10 cellular contexts compared by ENCODE assay signal in genomic region chr1:156128749-156129682, GRCh38. TPM values are rescaled to one million over a fixed set of nuclear protein-coding genes. Genes with fewer than 3 reads are reported as not detected.
DNase-seq lines count a peak whose midpoint lies in the region; ATAC-seq, FAIRE-seq and TF ChIP-seq lines count a peak whose summit lies in the region.
"Had no signal": no experiment of that assay in that cellular context is flagged by ENCODE, and none has a peak within 500 bp of the region (broad histone marks: within the 10 kb centered on the region; RNA-seq: fewer than 3 reads in every experiment).

No MANE protein-coding gene starts in this region.

- no peaks in the 10 kb centered on the region for H3K36me3 ChIP-seq in Karpas-422 (ENCODE audit: insufficient read depth, low read length)
- peaks cover 11 to 12% of the 10 kb centered on the region in 2 donors for H3K36me3 ChIP-seq in kidney (ENCODE audit: control insufficient read depth in 1 of 2, insufficient read depth in 2 of 2, low read length in 2 of 2)
- peaks cover 0 to 65% (median 43%) of the 10 kb centered on the region in 5 donors for H3K36me3 ChIP-seq in subcutaneous abdominal adipose tissue (ENCODE audit: control insufficient read depth in 5 of 5, insufficient read depth in 5 of 5, low read length in 5 of 5)

- H3K27ac ChIP-seq in Karpas-422 (ENCODE audit: low read length) (no peak overlapping the region), kidney (ENCODE audit: low read depth in 2 of 2, low read length in 2 of 2) (peak overlapping the region; percentile 84 to 94), subcutaneous abdominal adipose tissue (ENCODE audit: low read depth, low read length) (peak overlapping the region; percentile 97)

- H3K4me1 ChIP-seq in Karpas-422 (ENCODE audit: low read length) (peaks cover 16% of the 10 kb centered on the region), kidney (ENCODE audit: control insufficient read depth in 1 of 2, insufficient read depth in 1 of 2, low read depth in 1 of 2, low read length in 2 of 2) (peaks cover 42 to 50% of the 10 kb centered on the region in 2 donors), subcutaneous abdominal adipose tissue (ENCODE audit: control insufficient read depth in 5 of 5, insufficient read depth in 5 of 5, low read length in 5 of 5) (peaks cover 41 to 66% (median 65%) of the 10 kb centered on the region in 5 donors)

- H2AFZ ChIP-seq in Karpas-422 (ENCODE audit: low read length), result no peak overlapping the region

- H3K4me3 ChIP-seq in Karpas-422 (ENCODE audit: low read length) (no peak overlapping the region), astrocyte of the cerebellum (ENCODE audit: low read depth, low read length) (peak overlapping the region; percentile 11), kidney (ENCODE audit: low read length in 2 of 2) (peak overlapping the region in 1 of 2 donors; percentile 11), subcutaneous abdominal adipose tissue (ENCODE audit: low read depth in 1 of 5, low read length in 5 of 5) (peak overlapping the region; percentile 26 to 65 (median 53))
- H3K4me3 ChIP-seq: HAP-1 had no signal

- no peak for DNase-seq in Karpas-422
- DNase-seq in astrocyte of the cerebellum (ENCODE audit: low read depth), result no peak
- peak; percentile 78 for DNase-seq in kidney
- DNase-seq in stimulated activated CD8-positive, alpha-beta memory T cell treated with anti-CD3 and anti-CD28 coated beads, Interleukin-4, amount 100 ng/mL, for 48 hours, result no peak
- DNase-seq in NCI-H1417 treated with DMSO at 0.1 percent for 48 hours (lab: John Stamatoyannopoulos, UW), result no peak
- DNase-seq in activated T-cell treated with anti-CD3 and anti-CD28 coated beads, Interleukin-2, amount 50 U/mL, for 48 hours, result no peak
- DNase-seq: activated CD4-positive, alpha-beta T cell treated with anti-CD3 and anti-CD28 coated beads for 48 hours had no signal

- H3K9ac ChIP-seq in Karpas-422 (ENCODE audit: low read length) (peak overlapping the region; percentile 35), kidney (ENCODE audit: low read length in 2 of 2) (peak overlapping the region in 1 of 2 donors; percentile 77), subcutaneous abdominal adipose tissue (ENCODE audit: low read length in 5 of 5) (peak overlapping the region; percentile 53 to 86 (median 70))

- TF ChIP-seq CTCF in astrocyte of the cerebellum (IDR thresholded peaks at IDR 0.05; ENCODE audit: low read depth, low read length, missing control alignments) (no peak), kidney (IDR thresholded peaks at IDR 0.05; ENCODE audit: borderline replicate concordance, extremely low read depth, insufficient read depth) (no peak)

- H3K4me2 ChIP-seq in Karpas-422 (ENCODE audit: low read depth, low read length, poor library complexity, severe bottlenecking), result no peak overlapping the region

- ATAC-seq in GM21528 (IDR thresholded peaks at IDR 0.05; ENCODE audit: low FRiP score, unreplicated experiment), result no peak

- H3K9me2 ChIP-seq in Karpas-422 (replicated peaks; ENCODE audit: insufficient read depth, low read length), result no peaks in the 10 kb centered on the region

- intact Hi-C loops in kidney (cut with DNase I), result no loop called here

- no peaks in the 10 kb centered on the region for H3K79me2 ChIP-seq in Karpas-422 (ENCODE audit: low read length)

- no peaks in the 10 kb centered on the region for H3K27me3 ChIP-seq in Karpas-422 (ENCODE audit: low read length)
- no peaks in the 10 kb centered on the region for H3K27me3 ChIP-seq in subcutaneous abdominal adipose tissue (ENCODE audit: control insufficient read depth in 5 of 5, insufficient read depth in 4 of 5, low read length in 5 of 5)

- H4K20me1 ChIP-seq in Karpas-422 (ENCODE audit: insufficient read depth, low read depth, low read length), result no peaks in the 10 kb centered on the region

- H3K9me3 ChIP-seq in Karpas-422 (ENCODE audit: low read length) (no peaks in the 10 kb centered on the region), kidney (ENCODE audit: control insufficient read depth in 1 of 2, low read length in 2 of 2) (no peaks in the 10 kb centered on the region), subcutaneous abdominal adipose tissue (ENCODE audit: control insufficient read depth in 5 of 5, low read length in 5 of 5) (no peaks in the 10 kb centered on the region)
- H3K9me3 ChIP-seq: HAP-1 had no signal

- no peak for FAIRE-seq in kidney (lab: Jason Lieb, UNC)

- in situ Hi-C loops in astrocyte of the cerebellum (cut with HindIII; ENCODE audit: low sequenced_read_pairs), result no loop called here

RNA-seq across cellular contexts. Expression of gene LMNA, which starts 14.5 kb away (rescaled TPM):
- total RNA-seq in Karpas-422 (2014; rRNA removed; shearing (Covaris generic); ENCODE audit: low replicate concordance), result 27.5 and 41.6 TPM in 2 replicates
- total RNA-seq in kidney, result 384 TPM
- 145 TPM for polyA plus RNA-seq in kidney (ENCODE audit: insufficient read depth, low read depth, low replicate concordance)

RNA-seq across cellular contexts. Expression of gene SEMA4A, which starts 24.4 kb away (rescaled TPM):
- 46.7 and 66.7 TPM in 2 replicates for total RNA-seq in Karpas-422 (2014; rRNA removed; shearing (Covaris generic); ENCODE audit: low replicate concordance)
- total RNA-seq in kidney, result 45.9 TPM
- polyA plus RNA-seq in kidney (ENCODE audit: insufficient read depth, low read depth, low replicate concordance), result 16.4 TPM

RNA-seq across cellular contexts. Expression of gene MEX3A, which starts 46.8 kb away (rescaled TPM):
- 2.3 and 2.5 TPM in 2 replicates for total RNA-seq in Karpas-422 (2014; rRNA removed; shearing (Covaris generic); ENCODE audit: low replicate concordance)
- 1.7 TPM for total RNA-seq in kidney
- polyA plus RNA-seq in kidney (ENCODE audit: insufficient read depth, low read depth, low replicate concordance), result 1.0 TPM
